1 cellular context compared by ENCODE assay signal in the genomic region with DNA sequence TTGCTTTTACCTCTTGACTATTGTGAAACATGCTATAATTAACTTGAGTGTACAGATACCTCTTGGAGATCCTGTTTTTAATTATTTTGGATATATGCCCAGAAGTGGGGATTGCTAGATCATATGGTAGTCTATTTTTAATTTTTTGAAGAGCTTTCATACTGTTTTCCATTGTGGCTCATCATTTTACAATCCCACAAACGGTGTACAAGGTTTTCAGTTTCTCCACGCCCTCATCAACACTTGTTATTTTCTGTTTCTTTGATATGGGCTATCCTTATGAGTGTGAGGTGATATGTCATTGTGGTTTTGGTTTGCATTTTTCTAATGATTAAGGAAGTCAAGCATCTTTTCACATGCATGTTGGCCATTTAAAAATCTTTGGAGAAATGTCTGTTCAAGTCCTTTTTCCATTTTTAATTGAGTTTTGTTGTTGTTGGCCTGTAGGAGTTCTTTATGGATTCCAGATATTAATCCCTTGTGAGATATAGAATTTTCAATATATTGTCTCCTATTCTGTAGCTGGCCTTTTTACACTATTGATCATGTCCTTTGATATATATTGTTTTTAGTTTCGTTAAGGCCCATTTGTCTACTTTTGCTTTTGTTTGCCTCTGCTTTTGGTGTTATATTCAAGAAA.
TF ChIP-seq lines count a peak whose summit lies in the region.

No MANE protein-coding gene starts in this region.

TF ChIP-seq in GM12878, 131 proteins besides CTCF, POLR2A, EP300 and RAD21 (continued from another document):
- TF ChIP-seq, protein P1, sequence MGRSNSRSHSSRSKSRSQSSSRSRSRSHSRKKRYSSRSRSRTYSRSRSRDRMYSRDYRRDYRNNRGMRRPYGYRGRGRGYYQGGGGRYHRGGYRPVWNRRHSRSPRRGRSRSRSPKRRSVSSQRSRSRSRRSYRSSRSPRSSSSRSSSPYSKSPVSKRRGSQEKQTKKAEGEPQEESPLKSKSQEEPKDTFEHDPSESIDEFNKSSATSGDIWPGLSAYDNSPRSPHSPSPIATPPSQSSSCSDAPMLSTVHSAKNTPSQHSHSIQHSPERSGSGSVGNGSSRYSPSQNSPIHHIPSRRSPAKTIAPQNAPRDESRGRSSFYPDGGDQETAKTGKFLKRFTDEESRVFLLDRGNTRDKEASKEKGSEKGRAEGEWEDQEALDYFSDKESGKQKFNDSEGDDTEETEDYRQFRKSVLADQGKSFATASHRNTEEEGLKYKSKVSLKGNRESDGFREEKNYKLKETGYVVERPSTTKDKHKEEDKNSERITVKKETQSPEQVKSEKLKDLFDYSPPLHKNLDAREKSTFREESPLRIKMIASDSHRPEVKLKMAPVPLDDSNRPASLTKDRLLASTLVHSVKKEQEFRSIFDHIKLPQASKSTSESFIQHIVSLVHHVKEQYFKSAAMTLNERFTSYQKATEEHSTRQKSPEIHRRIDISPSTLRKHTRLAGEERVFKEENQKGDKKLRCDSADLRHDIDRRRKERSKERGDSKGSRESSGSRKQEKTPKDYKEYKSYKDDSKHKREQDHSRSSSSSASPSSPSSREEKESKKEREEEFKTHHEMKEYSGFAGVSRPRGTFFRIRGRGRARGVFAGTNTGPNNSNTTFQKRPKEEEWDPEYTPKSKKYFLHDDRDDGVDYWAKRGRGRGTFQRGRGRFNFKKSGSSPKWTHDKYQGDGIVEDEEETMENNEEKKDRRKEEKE (IDR thresholded peaks at IDR 0.05), result no peak
- TF ChIP-seq JUNB (IDR thresholded peaks at IDR 0.05) (peak; percentile 96), MTA2 (IDR thresholded peaks at IDR 0.05; ENCODE audit: low read depth) (peak; percentile 99), TBL1XR1 (IDR thresholded peaks at IDR 0.05; ENCODE audit: low read depth, low read length) (0 out of 2 replicates have a peak, but pooled peaks have one; percentile 22), PML (IDR thresholded peaks at IDR 0.05; ENCODE audit: low read length) (no peak; the same call in 1 of the 2 replicates), SREBF1 (IDR thresholded peaks at IDR 0.05; ENCODE audit: low read length) (no peak), MEF2A (IDR thresholded peaks at IDR 0.05; ENCODE audit: insufficient read depth, low read depth, low read length) (peak; percentile 90), TCF3 (IDR thresholded peaks at IDR 0.05; ENCODE audit: borderline replicate concordance, insufficient read depth, low read depth, low read length) (peak; percentile 49; the same call in 1 of the 2 replicates), HCFC1 (IDR thresholded peaks at IDR 0.05; ENCODE audit: low read length) (no peak), ETV6 (conservative IDR thresholded peaks at IDR 0.05 in 1 of 2, IDR thresholded peaks at IDR 0.05 in 1 of 2; ENCODE audit: borderline replicate concordance in 1 of 2, low read depth in 1 of 2) (peak in 1 of 2 experiments; percentile 67; a peak in 1 of 4 replicates), CREM (IDR thresholded peaks at IDR 0.05; ENCODE audit: low read depth) (peak; percentile 85), RAD51 (IDR thresholded peaks at IDR 0.05) (peak; percentile 68; the same call in 1 of the 2 replicates), ZNF217 (IDR thresholded peaks at IDR 0.05) (peak; percentile 85)
- TF ChIP-seq, protein P2, sequence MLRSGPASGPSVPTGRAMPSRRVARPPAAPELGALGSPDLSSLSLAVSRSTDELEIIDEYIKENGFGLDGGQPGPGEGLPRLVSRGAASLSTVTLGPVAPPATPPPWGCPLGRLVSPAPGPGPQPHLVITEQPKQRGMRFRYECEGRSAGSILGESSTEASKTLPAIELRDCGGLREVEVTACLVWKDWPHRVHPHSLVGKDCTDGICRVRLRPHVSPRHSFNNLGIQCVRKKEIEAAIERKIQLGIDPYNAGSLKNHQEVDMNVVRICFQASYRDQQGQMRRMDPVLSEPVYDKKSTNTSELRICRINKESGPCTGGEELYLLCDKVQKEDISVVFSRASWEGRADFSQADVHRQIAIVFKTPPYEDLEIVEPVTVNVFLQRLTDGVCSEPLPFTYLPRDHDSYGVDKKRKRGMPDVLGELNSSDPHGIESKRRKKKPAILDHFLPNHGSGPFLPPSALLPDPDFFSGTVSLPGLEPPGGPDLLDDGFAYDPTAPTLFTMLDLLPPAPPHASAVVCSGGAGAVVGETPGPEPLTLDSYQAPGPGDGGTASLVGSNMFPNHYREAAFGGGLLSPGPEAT (IDR thresholded peaks at IDR 0.05; ENCODE audit: low read depth), result peak; percentile 93
- TF ChIP-seq, protein P3, sequence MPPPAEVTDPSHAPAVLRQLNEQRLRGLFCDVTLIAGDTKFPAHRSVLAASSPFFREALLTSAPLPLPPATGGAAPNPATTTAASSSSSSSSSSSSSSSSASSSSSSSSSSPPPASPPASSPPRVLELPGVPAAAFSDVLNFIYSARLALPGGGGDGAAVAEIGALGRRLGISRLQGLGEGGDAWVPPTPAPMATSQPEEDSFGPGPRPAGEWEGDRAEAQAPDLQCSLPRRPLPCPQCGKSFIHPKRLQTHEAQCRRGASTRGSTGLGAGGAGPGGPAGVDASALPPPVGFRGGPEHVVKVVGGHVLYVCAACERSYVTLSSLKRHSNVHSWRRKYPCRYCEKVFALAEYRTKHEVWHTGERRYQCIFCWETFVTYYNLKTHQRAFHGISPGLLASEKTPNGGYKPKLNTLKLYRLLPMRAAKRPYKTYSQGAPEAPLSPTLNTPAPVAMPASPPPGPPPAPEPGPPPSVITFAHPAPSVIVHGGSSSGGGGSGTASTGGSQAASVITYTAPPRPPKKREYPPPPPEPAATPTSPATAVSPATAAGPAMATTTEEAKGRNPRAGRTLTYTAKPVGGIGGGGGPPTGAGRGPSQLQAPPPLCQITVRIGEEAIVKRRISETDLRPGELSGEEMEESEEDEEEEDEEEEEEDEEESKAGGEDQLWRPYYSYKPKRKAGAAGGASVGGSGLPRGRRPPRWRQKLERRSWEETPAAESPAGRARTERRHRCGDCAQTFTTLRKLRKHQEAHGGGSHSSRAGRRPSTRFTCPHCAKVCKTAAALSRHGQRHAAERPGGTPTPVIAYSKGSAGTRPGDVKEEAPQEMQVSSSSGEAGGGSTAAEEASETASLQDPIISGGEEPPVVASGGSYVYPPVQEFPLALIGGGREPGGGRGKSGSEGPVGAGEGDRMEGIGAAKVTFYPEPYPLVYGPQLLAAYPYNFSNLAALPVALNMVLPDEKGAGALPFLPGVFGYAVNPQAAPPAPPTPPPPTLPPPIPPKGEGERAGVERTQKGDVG (CRISPR knock-in tag; IDR thresholded peaks at IDR 0.05), result no peak
